ENCODE assay signal across 13 cellular contexts in the genomic region with DNA sequence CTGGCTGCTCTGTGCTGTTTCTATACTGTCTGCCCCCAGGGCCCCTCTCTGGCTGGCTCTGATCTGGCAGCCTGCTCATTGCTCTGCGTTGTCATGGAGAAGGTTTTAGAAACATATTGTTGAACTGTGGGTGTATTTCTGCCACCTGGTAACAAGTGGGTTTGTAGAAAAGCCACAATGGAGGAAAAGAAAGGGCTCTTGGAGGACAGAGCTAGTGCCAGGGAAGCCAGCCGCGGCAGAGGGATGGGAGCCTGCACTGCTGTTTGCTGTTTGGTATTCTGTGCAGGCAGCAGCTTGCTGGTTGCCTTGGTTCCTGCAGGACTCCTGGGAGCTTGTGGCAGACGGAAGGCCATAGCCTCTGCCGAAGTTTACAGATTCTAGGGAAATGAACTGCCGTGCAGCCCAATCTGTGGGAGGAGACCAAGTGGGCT.
DNase-seq lines count a peak whose midpoint lies in the region; ATAC-seq lines count a peak whose summit lies in the region.
"Had no signal": no experiment of that assay in that cellular context is flagged by ENCODE, and none has a peak within 500 bp of the region (broad histone marks: within the 10 kb centered on the region; RNA-seq: fewer than 3 reads in every experiment).

No MANE protein-coding gene starts in this region.

- DNase-seq in NCI-H748 (lab: John Stamatoyannopoulos, UW; ENCODE audit: unreplicated experiment) = peak; percentile 70
- DNase-seq in NCI-H748 treated with DMSO at 0.1 percent for 48 hours (lab: John Stamatoyannopoulos, UW) = no peak
- peak; percentile 87 for DNase-seq in NCI-H345 treated with DMSO at 0.1 percent for 48 hours (lab: John Stamatoyannopoulos, UW; ENCODE audit: unreplicated experiment)
- DNase-seq in ecto neural progenitor cell (ENCODE audit: low spot score) = peak; percentile 65
- peak in 40 of 49 donors; percentile 6 to 82 (median 42) for DNase-seq in substantia nigra (lab: John Stamatoyannopoulos, UW)
- DNase-seq in activated CD4-positive, alpha-beta T cell treated with anti-CD3 and anti-CD28 coated beads, Interleukin-2, amount 50 U/mL, for 1 hour = no peak
- DNase-seq: activated naive CD8-positive, alpha-beta T cell treated with anti-CD3 and anti-CD28 coated beads, Interleukin-2, amount 10 ng/mL, durations not matched to agents 7 days and 5 days; effector CD8-positive, alpha-beta T cell; spleen; stimulated activated CD8-positive, alpha-beta memory T cell treated with anti-CD3 and anti-CD28 coated beads, Interleukin-4, amount 100 ng/mL, for 48 hours; T-cell had no signal

- ATAC-seq in GM18519 (IDR thresholded peaks at IDR 0.05; ENCODE audit: low FRiP score, unreplicated experiment) (no peak), GM19455 (IDR thresholded peaks at IDR 0.05; ENCODE audit: unreplicated experiment) (no peak)
- ATAC-seq: T-cell had no signal

- H3K27ac ChIP-seq in substantia nigra (ENCODE audit: low read depth, low read length, poor library complexity, severe bottlenecking) = no peak overlapping the region
- H3K27ac ChIP-seq: spleen had no signal

Comparison
In these comparisons a context has a peak if more than half of its experiments do, and no peak if none do; other contexts are left out.
1. DNase-seq: peak in NCI-H748 (single experiment), NCI-H345 treated with DMSO at 0.1 percent for 48 hours (single experiment), ecto neural progenitor cell (single experiment) and substantia nigra (40 of 49); none in NCI-H748 treated with DMSO at 0.1 percent for 48 hours (single experiment) and activated CD4-positive, alpha-beta T cell treated with anti-CD3 and anti-CD28 coated beads, Interleukin-2, amount 50 U/mL, for 1 hour (single experiment).